8 cellular contexts compared by ENCODE assay signal in genomic region chr6:105560611-105561066, GRCh38.
DNase-seq lines count a peak whose midpoint lies in the region; ATAC-seq, FAIRE-seq and TF ChIP-seq lines count a peak whose summit lies in the region.
"Had no signal": no experiment of that assay in that cellular context is flagged by ENCODE, and none has a peak within 500 bp of the region (broad histone marks: within the 10 kb centered on the region; RNA-seq: fewer than 3 reads in every experiment).

No MANE protein-coding gene starts in this region.

- POLR2A ChIA-PET in IMR-90 (lab: Charles Lee; ENCODE audit: unreplicated experiment), result no interaction called here

- no peak for FAIRE-seq in H54 (lab: Jason Lieb, UNC)

- no peak overlapping the region for H3K4ac ChIP-seq in IMR-90 (ENCODE audit: low read depth, low read length)

- no peak overlapping the region for H3K4me2 ChIP-seq in IMR-90 (ENCODE audit: low read depth, low read length)

- no peaks in the 10 kb centered on the region for H3K79me1 ChIP-seq in IMR-90 (ENCODE audit: low read depth in 1 of 2, low read length in 2 of 2)

- H3K36me3 ChIP-seq in IMR-90 (ENCODE audit: control insufficient read depth, insufficient read depth, low read length) (no peaks in the 10 kb centered on the region), thyroid gland (no peaks in the 10 kb centered on the region)

- no peak overlapping the region for H2AFZ ChIP-seq in IMR-90 (replicated peaks; ENCODE audit: low read length, poor library complexity)

- H3K4me1 ChIP-seq in IMR-90 (ENCODE audit: control insufficient read depth, insufficient read depth, low read length) (no peaks in the 10 kb centered on the region), thyroid gland (no peaks in the 10 kb centered on the region)

- no peak overlapping the region for H3K23ac ChIP-seq in IMR-90 (ENCODE audit: low read depth, low read length)

- no peaks in the 10 kb centered on the region for H3K27me3 ChIP-seq in IMR-90 (ENCODE audit: control insufficient read depth, insufficient read depth, low read length)
- no peaks in the 10 kb centered on the region for H3K27me3 ChIP-seq in thyroid gland

- WGBS in IMR-90 (ENCODE audit: extremely low coverage in 2 of 2, insufficient read length in 1 of 2), 2 experiments, result 100% methylated on average over 1 of the region's 2 CpGs; no CpG with 5 or more reads in 1 of the 2 experiments
- WGBS in thyroid gland, 2 donors, result 95 to 98% methylated on average over 2 of the region's 2 CpGs

- no peak overlapping the region for H4K8ac ChIP-seq in IMR-90 (ENCODE audit: low read depth in 2 of 2, low read length in 2 of 2)

- no peak overlapping the region for H4K5ac ChIP-seq in IMR-90 (ENCODE audit: low read depth, low read length)

- H2AK9ac ChIP-seq in IMR-90 (replicated peaks; ENCODE audit: low read depth, low read length, poor library complexity), result no peak overlapping the region

- no peaks in the 10 kb centered on the region for H4K20me1 ChIP-seq in IMR-90 (ENCODE audit: insufficient read depth, low read length)

- no peak overlapping the region for H4K91ac ChIP-seq in IMR-90 (ENCODE audit: insufficient read depth, low read depth, low read length)

- H3K18ac ChIP-seq in IMR-90 (ENCODE audit: low read depth, low read length), result no peak overlapping the region

- no peaks in the 10 kb centered on the region for H3K9me1 ChIP-seq in IMR-90 (ENCODE audit: insufficient read depth, low read length)

- ATAC-seq in GM18907 (IDR thresholded peaks at IDR 0.05; ENCODE audit: unreplicated experiment) (peak; percentile 96), IMR-90 (ENCODE audit: low read depth) (peak; percentile 65)

- no peak overlapping the region for H3K14ac ChIP-seq in IMR-90 (replicated peaks; ENCODE audit: low read depth, low read length)

- H3K9me3 ChIP-seq in IMR-90 (ENCODE audit: control insufficient read depth, insufficient read depth, low read length) (peaks cover 2% of the 10 kb centered on the region; the same call in 1 of the 2 replicates), thyroid gland (no peaks in the 10 kb centered on the region)

- H3K56ac ChIP-seq in IMR-90 (ENCODE audit: extremely low read depth, insufficient read depth, low read length), result no peak overlapping the region

- no peak for TF ChIP-seq POLR2A in IMR-90 (IDR thresholded peaks at IDR 0.05; ENCODE audit: low read depth, low read length)
- no peak for TF ChIP-seq POLR2A in thyroid gland (IDR thresholded peaks at IDR 0.05)
- no peak for TF ChIP-seq POLR2A in H54 (IDR thresholded peaks at IDR 0.05; ENCODE audit: low read depth, low read length)

- BruUV-seq in IMR-90 (replicated peaks; lab: Mats Ljungman, UMichigan), result no TSS peak

- no peak for TF ChIP-seq RAD21 in IMR-90 (IDR thresholded peaks at IDR 0.05; ENCODE audit: low read length)

- dilution Hi-C loops in IMR-90 (cut with HindIII; ENCODE audit: low sequenced_read_pairs, unreplicated experiment), result no loop called here

- no peak overlapping the region for H2BK5ac ChIP-seq in IMR-90 (ENCODE audit: low read depth, low read length, poor library complexity, severe bottlenecking)

- H3K4me3 ChIP-seq in IMR-90 (ENCODE audit: insufficient read depth, low read depth, low read length) (no peak overlapping the region), thyroid gland (replicated peaks in 1 of 3) (no peak overlapping the region)

- intact Hi-C loops in IMR-90 (cut with micrococcal nuclease), result no loop called here
- intact Hi-C loops in thyroid gland (cut with DNase I), result no loop called here

- peak; percentile 74 for DNase-seq in HCEC 1CT
- peak; percentile 72 for DNase-seq in IMR-90
- peak; percentile 74 for DNase-seq in iris pigment epithelial cell (ENCODE audit: low read depth)
- DNase-seq in HT-29 (ENCODE audit: low spot score), result no peak
- DNase-seq in thyroid gland, result no peak
- DNase-seq in H54 (ENCODE audit: insufficient read length, low spot score), result no peak
- DNase-seq: activated gamma-delta T cell had no signal

- no peak overlapping the region for H3K9ac ChIP-seq in IMR-90 (ENCODE audit: low read depth, low read length)

- no peak overlapping the region for H2BK15ac ChIP-seq in IMR-90 (ENCODE audit: low read depth, low read length)

- no peak overlapping the region for H2BK20ac ChIP-seq in IMR-90 (ENCODE audit: low read depth, low read length)

- H2BK120ac ChIP-seq in IMR-90 (ENCODE audit: low read depth, low read length), result no peak overlapping the region

- H3K27ac ChIP-seq in IMR-90 (ENCODE audit: insufficient read depth, low read length) (no peak overlapping the region), thyroid gland (no peak overlapping the region)

- H2AK5ac ChIP-seq in IMR-90 (ENCODE audit: low read depth, low read length), result no peak overlapping the region

- CTCF ChIA-PET in IMR-90 (lab: Yijun Ruan, JAX), result interaction anchor here (1.1 kb wide), 1 partner anchor 38 kb away, joined by 3 read pairs; no protein-coding TSS in a partner anchor

- TF ChIP-seq CTCF in IMR-90 (conservative IDR thresholded peaks at IDR 0.05; ENCODE audit: low read depth, low read length) (no peak), thyroid gland (IDR thresholded peaks at IDR 0.05) (no peak)

- in situ Hi-C loops in IMR-90 (cut with MboI; ENCODE audit: low sequenced_read_pairs), result no loop called here

TF ChIP-seq in IMR-90, 13 proteins besides CTCF, POLR2A, EP300 and RAD21:
- peak; percentile 7; the same call in 1 of the 2 replicates for TF ChIP-seq FOS (IDR thresholded peaks at IDR 0.05; ENCODE audit: low read depth, low read length)
- TF ChIP-seq BHLHE40 (IDR thresholded peaks at IDR 0.05; ENCODE audit: low read depth, low read length), result no peak
- TF ChIP-seq CEBPB (IDR thresholded peaks at IDR 0.05; ENCODE audit: low read depth, low read length), result peak; percentile 79

Comparison
In these comparisons a context has a peak if more than half of its experiments do, and no peak if none do; other contexts are left out.
1. DNase-seq: peak in HCEC 1CT (single experiment), IMR-90 (single experiment) and iris pigment epithelial cell (single experiment); none in HT-29 (single experiment), thyroid gland (0 of 2) and H54 (single experiment).